In genomic region chr22:29267462-29267857, GRCh38 we compare ENCODE assay signal across 8 cellular contexts. TPM values are rescaled to one million over a fixed set of nuclear protein-coding genes. Genes with fewer than 3 reads are reported as not detected.
DNase-seq lines count a peak whose midpoint lies in the region; ATAC-seq and TF ChIP-seq lines count a peak whose summit lies in the region.

No MANE protein-coding gene starts in this region.

- peak overlapping the region; percentile 73; the same call in 1 of the 2 replicates for H3K27ac Mint-ChIP-seq in WTC11

- peak overlapping the region; percentile 85 for H3K4me3 Mint-ChIP-seq in WTC11

- H3K36me3 Mint-ChIP-seq in WTC11, result peaks cover 39% of the 10 kb centered on the region

- no peaks in the 10 kb centered on the region for H3K9me3 Mint-ChIP-seq in WTC11

- H3K36me3 ChIP-seq in subcutaneous abdominal adipose tissue (ENCODE audit: control insufficient read depth in 5 of 5, insufficient read depth in 5 of 5, low read length in 5 of 5), result peaks cover 7 to 30% (median 19%) of the 10 kb centered on the region in 5 donors

- H3K9ac ChIP-seq in subcutaneous abdominal adipose tissue (ENCODE audit: low read length in 5 of 5), result peak overlapping the region; percentile 76 to 100 (median 99)

- H3K4me1 ChIP-seq in subcutaneous abdominal adipose tissue (ENCODE audit: control insufficient read depth in 5 of 5, insufficient read depth in 5 of 5, low read length in 5 of 5), result peaks cover 19 to 57% (median 53%) of the 10 kb centered on the region in 5 donors

- no peak for TF ChIP-seq CTCF in WTC11 (IDR thresholded peaks at IDR 0.05)

- DNase-seq in NCI-H1092 treated with DMSO at 0.1 percent for 48 hours (lab: John Stamatoyannopoulos, UW) (peak; percentile 30), NCI-H1092 (lab: John Stamatoyannopoulos, UW) (no peak), WTC11 (ENCODE audit: low spot score) (no peak), NCI-H82 (lab: John Stamatoyannopoulos, UW) (no peak), midbrain (lab: John Stamatoyannopoulos, UW) (no peak)

- CTCF ChIA-PET in WTC11 (lab: Charles Lee), result interaction anchor here (0.9 to 1.7 kb wide), 5 partner anchors 8 to 113 kb away, joined by 3 to 10 read pairs (median 7); no protein-coding TSS in a partner anchor

- H3K9me3 ChIP-seq in subcutaneous abdominal adipose tissue (ENCODE audit: control insufficient read depth in 5 of 5, low read length in 5 of 5), result no peaks in the 10 kb centered on the region

- H3K27me3 Mint-ChIP-seq in WTC11 (ENCODE audit: low read depth), result peaks cover 4% of the 10 kb centered on the region

- POLR2A ChIA-PET in WTC11 (lab: Charles Lee), result no interaction called here

- peak overlapping the region; percentile 99 for H3K27ac ChIP-seq in subcutaneous abdominal adipose tissue (ENCODE audit: low read depth, low read length)

- H3K27me3 ChIP-seq in subcutaneous abdominal adipose tissue (ENCODE audit: control insufficient read depth in 5 of 5, insufficient read depth in 4 of 5, low read length in 5 of 5), result no peaks in the 10 kb centered on the region

- H3K4me3 ChIP-seq in iPS-11a (ENCODE audit: low read depth, low read length) (peak overlapping the region; percentile 91), subcutaneous abdominal adipose tissue (ENCODE audit: low read depth in 1 of 5, low read length in 5 of 5) (peak overlapping the region; percentile 71 to 97 (median 90))

- peaks cover 41% of the 10 kb centered on the region for H3K4me1 Mint-ChIP-seq in WTC11

- peak; percentile 10 for ATAC-seq in WTC11
- no peak for ATAC-seq in GM18867 (IDR thresholded peaks at IDR 0.05; ENCODE audit: unreplicated experiment)

TF ChIP-seq in WTC11, 78 proteins besides CTCF, POLR2A, EP300 and RAD21:
- TF ChIP-seq, protein P1, sequence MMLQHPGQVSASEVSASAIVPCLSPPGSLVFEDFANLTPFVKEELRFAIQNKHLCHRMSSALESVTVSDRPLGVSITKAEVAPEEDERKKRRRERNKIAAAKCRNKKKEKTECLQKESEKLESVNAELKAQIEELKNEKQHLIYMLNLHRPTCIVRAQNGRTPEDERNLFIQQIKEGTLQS (CRISPR knock-in tag; conservative IDR thresholded peaks at IDR 0.05), result no peak
- TF ChIP-seq PRDM15 (CRISPR knock-in tag; IDR thresholded peaks at IDR 0.05) (peak; percentile 94), E2F5 (CRISPR knock-in tag; IDR thresholded peaks at IDR 0.05) (no peak), EMX1 (CRISPR knock-in tag; IDR thresholded peaks at IDR 0.05) (peak; percentile 73; the same call in 1 of the 2 replicates), HMGXB4 (CRISPR knock-in tag; IDR thresholded peaks at IDR 0.05) (peak; percentile 2; the same call in 1 of the 2 replicates), ZNF232 (CRISPR knock-in tag; IDR thresholded peaks at IDR 0.05) (peak; percentile 29; the same call in 1 of the 2 replicates), KAT7 (CRISPR knock-in tag; IDR thresholded peaks at IDR 0.05; ENCODE audit: borderline replicate concordance) (0 out of 2 replicates have a peak, but pooled peaks have one; percentile 54), ZBTB43 (CRISPR knock-in tag; IDR thresholded peaks at IDR 0.05) (0 out of 2 replicates have a peak, but pooled peaks have one; percentile 22), ERG (CRISPR knock-in tag; IDR thresholded peaks at IDR 0.05) (0 out of 2 replicates have a peak, but pooled peaks have one; percentile 52), CREM (CRISPR knock-in tag; IDR thresholded peaks at IDR 0.05) (0 out of 2 replicates have a peak, but pooled peaks have one; percentile 23)
- TF ChIP-seq, protein P2, sequence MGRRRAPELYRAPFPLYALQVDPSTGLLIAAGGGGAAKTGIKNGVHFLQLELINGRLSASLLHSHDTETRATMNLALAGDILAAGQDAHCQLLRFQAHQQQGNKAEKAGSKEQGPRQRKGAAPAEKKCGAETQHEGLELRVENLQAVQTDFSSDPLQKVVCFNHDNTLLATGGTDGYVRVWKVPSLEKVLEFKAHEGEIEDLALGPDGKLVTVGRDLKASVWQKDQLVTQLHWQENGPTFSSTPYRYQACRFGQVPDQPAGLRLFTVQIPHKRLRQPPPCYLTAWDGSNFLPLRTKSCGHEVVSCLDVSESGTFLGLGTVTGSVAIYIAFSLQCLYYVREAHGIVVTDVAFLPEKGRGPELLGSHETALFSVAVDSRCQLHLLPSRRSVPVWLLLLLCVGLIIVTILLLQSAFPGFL (CRISPR knock-in tag; IDR thresholded peaks at IDR 0.05; ENCODE audit: borderline replicate concordance), result 0 out of 2 replicates have a peak, but pooled peaks have one; percentile 50
TF ChIP-seq in WTC11: peak in this region for 9.

RNA-seq across cellular contexts. Expression of gene RHBDD3, which starts 0.3 kb away (rescaled TPM):
- 69.6 to 78.2 TPM (median 77.9 TPM) in 3 replicates for total RNA-seq in WTC11 (2021)

RNA-seq across cellular contexts. Expression of gene EWSR1, which starts 0.6 kb away (rescaled TPM):
- 377 to 400 TPM (median 384 TPM) in 3 replicates for total RNA-seq in WTC11 (2021)

RNA-seq across cellular contexts. Expression of gene GAS2L1, which starts 39.0 kb away (rescaled TPM):
- total RNA-seq in WTC11 (2021), result 15.3 to 19.9 TPM (median 15.6 TPM) in 3 replicates

RNA-seq across cellular contexts. Expression of gene RASL10A, which starts 48.0 kb away (rescaled TPM):
- 1.1 to 1.6 TPM (median 1.6 TPM) in 3 replicates for total RNA-seq in WTC11 (2021)
